Comparison of ENCODE assay signal across 12 cellular contexts in the genomic region with DNA sequence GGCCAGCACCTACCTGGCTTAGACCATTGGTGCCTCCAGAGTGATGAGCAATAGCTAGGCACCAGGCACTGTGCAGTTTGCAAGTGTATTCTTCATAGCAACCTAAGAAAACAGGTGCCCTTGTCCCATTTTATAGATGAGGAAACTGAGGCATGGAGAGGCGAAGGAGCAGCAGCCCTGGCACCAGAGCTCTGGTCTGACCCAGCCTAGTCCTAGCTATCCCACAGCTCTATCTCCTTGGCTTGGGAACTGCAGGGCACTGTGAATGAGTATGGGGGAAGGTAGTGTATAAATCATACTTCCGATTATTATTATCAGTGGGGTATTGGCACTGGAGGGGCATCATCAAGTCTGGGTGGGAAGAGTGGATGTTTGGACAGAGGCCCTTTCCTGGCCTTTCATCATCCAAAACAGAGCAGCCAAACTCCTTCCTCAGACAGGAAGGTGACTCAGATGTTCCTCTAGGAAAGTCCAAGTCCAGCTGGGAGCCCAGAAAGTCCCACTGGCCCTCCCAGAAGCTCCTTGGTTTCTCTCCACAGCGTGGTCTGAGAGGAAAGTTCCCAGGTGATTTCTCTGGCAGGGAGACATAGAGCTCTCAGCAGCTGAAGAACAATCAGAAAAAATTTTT. TPM values are rescaled to one million over a fixed set of nuclear protein-coding genes. Genes with fewer than 3 reads are reported as not detected.
DNase-seq lines count a peak whose midpoint lies in the region; ATAC-seq and TF ChIP-seq lines count a peak whose summit lies in the region.
"Had no signal": no experiment of that assay in that cellular context is flagged by ENCODE, and none has a peak within 500 bp of the region (broad histone marks: within the 10 kb centered on the region; RNA-seq: fewer than 3 reads in every experiment).

No MANE protein-coding gene starts in this region.

- no peak overlapping the region for H2BK20ac ChIP-seq in H9 (ENCODE audit: low read depth, low read length, poor library complexity, severe bottlenecking)

- no peak overlapping the region for H3K4me3 Mint-ChIP-seq in stimulated activated memory B cell treated with anti-CD40 and anti-IgM and Interleukin-4, amounts not matched to agents 10 μg/mL and 1 μg/mL and 100 μg/mL, for 72 hours
- no peak overlapping the region for H3K4me3 Mint-ChIP-seq in H9
- H3K4me3 Mint-ChIP-seq: brain had no signal

- POLR2A ChIA-PET in HCT116 (lab: Charles Lee) = interaction anchor here (0.7 to 1.4 kb wide), 4 partner anchors 8 to 101 kb away, joined by 3 read pairs; no protein-coding TSS in a partner anchor

- no peaks in the 10 kb centered on the region for H3K23me2 ChIP-seq in H9 (ENCODE audit: insufficient read length, low read depth, low read length, poor library complexity, severe bottlenecking)

- H3K14ac ChIP-seq in H9 (ENCODE audit: insufficient read depth, low read length) = no peak overlapping the region

- peaks cover 23% of the 10 kb centered on the region for H3K4me1 Mint-ChIP-seq in stimulated activated memory B cell treated with anti-CD40 and anti-IgM and Interleukin-4, amounts not matched to agents 10 μg/mL and 1 μg/mL and 100 μg/mL, for 72 hours
- peaks cover 16 to 24% of the 10 kb centered on the region in 2 experiments for H3K4me1 Mint-ChIP-seq in H9

- no peaks in the 10 kb centered on the region for H3K79me2 ChIP-seq in HCT116 (ENCODE audit: insufficient read depth, low read length)
- no peaks in the 10 kb centered on the region for H3K79me2 ChIP-seq in H9 (ENCODE audit: insufficient read depth, low read length)

- no peak overlapping the region for H2BK120ac ChIP-seq in H9 (ENCODE audit: low read depth, low read length, poor library complexity, severe bottlenecking)

- H3K79me1 ChIP-seq in H9 (ENCODE audit: insufficient read depth, low read depth, low read length, poor library complexity, severe bottlenecking) = no peaks in the 10 kb centered on the region

- H3K4me2 ChIP-seq in HCT116 (ENCODE audit: low read length) = peak overlapping the region; percentile 50
- no peak overlapping the region for H3K4me2 ChIP-seq in H9 (ENCODE audit: insufficient read depth, insufficient read length, low read length)

- no CpG with 5 or more reads among the region's 3 CpGs for WGBS in H9 (ENCODE audit: extremely low coverage, insufficient read length, low lambda C conversion rate)

- H2BK15ac ChIP-seq in H9 (ENCODE audit: low read depth, low read length) = no peak overlapping the region

- BruUV-seq in HCT116 (replicated peaks; lab: Mats Ljungman, UMichigan) = no TSS peak

- CTCF ChIA-PET in HCT116 (lab: Charles Lee) = interaction anchor here (1.2 to 1.6 kb wide), 2 partner anchors 75 to 101 kb away, joined by 3 to 11 read pairs; no protein-coding TSS in a partner anchor

- H3K9ac ChIP-seq in HCT116 (ENCODE audit: low read length) (no peak overlapping the region), H9 (ENCODE audit: extremely low read depth, insufficient read length, low read length) (no peak overlapping the region)

- H3K23ac ChIP-seq in H9 (ENCODE audit: insufficient read length, low read depth, low read length) = no peak overlapping the region

- RAD21 ChIA-PET in HCT116 (lab: Charles Lee; ENCODE audit: low non-redundant PET in 1 of 2, low total read pairs in 2 of 2, uncharacterized antibody in 2 of 2, unreplicated experiment in 2 of 2) = no interaction called here

- H3K18ac ChIP-seq in H9 (ENCODE audit: insufficient read length, low read depth, low read length) = no peak overlapping the region

- H2AK5ac ChIP-seq in H9 (ENCODE audit: insufficient read length, low read length) = no peak overlapping the region

- H3K27ac ChIP-seq in HCT116 (ENCODE audit: low read depth, low read length) = peak overlapping the region; percentile 2; the same call in 1 of the 2 replicates
- H3K27ac ChIP-seq in H9 (ENCODE audit: insufficient read length, low read depth, low read length) = no peak overlapping the region

- in situ Hi-C loops in astrocyte of the spinal cord (cut with HindIII; ENCODE audit: low sequenced_read_pairs) = no loop called here

- H3K27ac Mint-ChIP-seq in stimulated activated memory B cell treated with anti-CD40 and anti-IgM and Interleukin-4, amounts not matched to agents 10 μg/mL and 1 μg/mL and 100 μg/mL, for 72 hours = peak overlapping the region; percentile 48
- no peak overlapping the region for H3K27ac Mint-ChIP-seq in H9

- H3K4me3 ChIP-seq in HCT116 (replicated peaks in 1 of 2; ENCODE audit: low read depth in 1 of 2, low read length in 2 of 2) (no peak overlapping the region), astrocyte of the spinal cord (ENCODE audit: low read depth, low read length) (no peak overlapping the region)

- intact Hi-C loops in HCT116 (cut with micrococcal nuclease) = no loop called here

- no peak overlapping the region for H4K5ac ChIP-seq in H9 (ENCODE audit: insufficient read length, low read depth, low read length)

- H3K4me1 ChIP-seq in HCT116 (ENCODE audit: control insufficient read depth in 1 of 2, insufficient read depth in 2 of 2, low read length in 2 of 2) (peaks cover 5 to 14% of the 10 kb centered on the region in 2 experiments; a peak in 3 of 4 replicates), H9 (ENCODE audit: insufficient read depth, low read length) (peaks cover 4% of the 10 kb centered on the region; the same call in 1 of the 2 replicates)

- H3K27me3 ChIP-seq in HCT116 (ENCODE audit: insufficient read depth, low read length) = no peaks in the 10 kb centered on the region; the same call in 1 of the 2 replicates
- H3K27me3 ChIP-seq in H9 (ENCODE audit: insufficient read depth, low read length) = no peaks in the 10 kb centered on the region

- H3K36me3 Mint-ChIP-seq in stimulated activated memory B cell treated with anti-CD40 and anti-IgM and Interleukin-4, amounts not matched to agents 10 μg/mL and 1 μg/mL and 100 μg/mL, for 72 hours = no peaks in the 10 kb centered on the region
- H3K36me3 Mint-ChIP-seq in H9 (ENCODE audit: insufficient read depth in 1 of 3, low read depth in 3 of 3) = no peaks in the 10 kb centered on the region
- H3K36me3 Mint-ChIP-seq: brain had no signal

- no peaks in the 10 kb centered on the region for H3K9me2 ChIP-seq in HCT116 (ENCODE audit: insufficient read depth)

- H4K91ac ChIP-seq in H9 (ENCODE audit: insufficient read length, low read depth, low read length) = no peak overlapping the region

- no peaks in the 10 kb centered on the region for H3K9me3 Mint-ChIP-seq in stimulated activated memory B cell treated with anti-CD40 and anti-IgM and Interleukin-4, amounts not matched to agents 10 μg/mL and 1 μg/mL and 100 μg/mL, for 72 hours
- no peaks in the 10 kb centered on the region; a peak in 1 of 5 replicates for H3K9me3 Mint-ChIP-seq in H9

- no peak overlapping the region for H3T11ph ChIP-seq in H9 (ENCODE audit: low read length)

- H3K9me3 ChIP-seq in HCT116 (ENCODE audit: control insufficient read depth in 1 of 2, insufficient read depth in 1 of 2, low read depth in 1 of 2, low read length in 2 of 2) (no peaks in the 10 kb centered on the region), H9 (ENCODE audit: control insufficient read depth, low read depth, low read length) (no peaks in the 10 kb centered on the region)

- H3K4ac ChIP-seq in H9 (ENCODE audit: low read depth, low read length) = no peak overlapping the region

- ATAC-seq in HCT116 (peak; percentile 30; the same call in 1 of the 2 replicates), GM18861 (IDR thresholded peaks at IDR 0.05; ENCODE audit: unreplicated experiment) (no peak), GM18867 (IDR thresholded peaks at IDR 0.05; ENCODE audit: unreplicated experiment) (no peak)
- ATAC-seq in stimulated activated memory B cell treated with anti-CD40 and anti-IgM and Interleukin-4, amounts not matched to agents 10 μg/mL and 1 μg/mL and 100 μg/mL, for 72 hours = no peak

- H4K8ac ChIP-seq in H9 (replicated peaks; ENCODE audit: insufficient read length, low read depth, low read length) = no peak overlapping the region

- no peak overlapping the region for H2BK5ac ChIP-seq in H9 (ENCODE audit: insufficient read length, low read length)

- H3K56ac ChIP-seq in H9 (ENCODE audit: insufficient read length, low read depth, low read length) = no peak overlapping the region

- H3K27me3 Mint-ChIP-seq in stimulated activated memory B cell treated with anti-CD40 and anti-IgM and Interleukin-4, amounts not matched to agents 10 μg/mL and 1 μg/mL and 100 μg/mL, for 72 hours = no peaks in the 10 kb centered on the region
- H3K27me3 Mint-ChIP-seq in H9 (ENCODE audit: low read depth) = peaks cover 6% of the 10 kb centered on the region

- H3K36me3 ChIP-seq in HCT116 (ENCODE audit: control insufficient read depth in 1 of 2, insufficient read depth in 2 of 2, low read length in 2 of 2) = no peaks in the 10 kb centered on the region

- DNase-seq in HCT116 (ENCODE audit: low read depth, low spot score) = peak; percentile 75
- DNase-seq in astrocyte of the spinal cord (ENCODE audit: low read depth, low spot score) = peak; percentile 87
- peak; percentile 71 for DNase-seq in islet precursor cell
- DNase-seq in T-helper 1 cell = no peak
- no peak for DNase-seq in H9
- DNase-seq: NCI-H1092 had no signal

- TF ChIP-seq RAD21 in HCT116 (IDR thresholded peaks at IDR 0.05; ENCODE audit: low read depth) = no peak

- H4K20me1 ChIP-seq in HCT116 (ENCODE audit: insufficient read depth) (no peaks in the 10 kb centered on the region), H9 (ENCODE audit: control insufficient read depth, insufficient read depth, insufficient read length) (peaks cover 5% of the 10 kb centered on the region)

- no peak for TF ChIP-seq POLR2A in HCT116 (IDR thresholded peaks at IDR 0.05; ENCODE audit: borderline replicate concordance, extremely low read depth, insufficient read depth, insufficient read length)

- no peak overlapping the region for H2BK12ac ChIP-seq in H9 (ENCODE audit: insufficient read length, low read depth, low read length)

- H2AFZ ChIP-seq in HCT116 (ENCODE audit: low read depth, low read length, poor library complexity, severe bottlenecking) = no peak overlapping the region
- no peak overlapping the region for H2AFZ ChIP-seq in H9 (ENCODE audit: low read length)

- no peak for TF ChIP-seq CTCF in HCT116 (IDR thresholded peaks at IDR 0.05 in 2 of 3, conservative IDR thresholded peaks at IDR 0.05 in 1 of 3; ENCODE audit: borderline replicate concordance in 1 of 3, insufficient read depth in 1 of 3, low read depth in 2 of 3, low read length in 2 of 3)
- no peak for TF ChIP-seq CTCF in astrocyte of the spinal cord (IDR thresholded peaks at IDR 0.05; ENCODE audit: low read depth, low read length)
- TF ChIP-seq CTCF in H9 (conservative IDR thresholded peaks at IDR 0.05) = no peak

TF ChIP-seq in HCT116, 20 proteins besides CTCF, POLR2A, EP300 and RAD21 (continues in another document):
- TF ChIP-seq FOSL1 (IDR thresholded peaks at IDR 0.05; ENCODE audit: low read depth) (peak; percentile 91), TCF7L2 (IDR thresholded peaks at IDR 0.05; ENCODE audit: borderline replicate concordance, extremely low read depth, insufficient read depth, insufficient read length) (peak; percentile 69), EGR1 (IDR thresholded peaks at IDR 0.05; ENCODE audit: low read depth) (no peak)

RNA-seq across cellular contexts. Expression of a gene that starts 32.0 kb away (rescaled TPM):
- 3.1 TPM for total RNA-seq in HCT116 (2021; ENCODE audit: unreplicated experiment)
- polyA plus RNA-seq in HCT116 (2012) = 5.3 and 5.9 TPM in 2 replicates
- total RNA-seq in H9 (2021) = 1.8 and 2.0 TPM in 2 replicates
- polyA plus RNA-seq: neural cell had no signal

RNA-seq across cellular contexts. Expression of a gene that starts 42.1 kb away (rescaled TPM):
- total RNA-seq in HCT116 (2021; ENCODE audit: unreplicated experiment) (0.66 TPM), H9 (2021) (0.09 TPM in 1 of 2 replicates, not detected in the other)
- 0.01 and 0.05 TPM in 2 replicates for polyA plus RNA-seq in HCT116 (2012)
- polyA plus RNA-seq: neural cell had no signal

RNA-seq across cellular contexts. Expression of a gene that starts 55.8 kb away (rescaled TPM):
- 0.15 TPM for total RNA-seq in HCT116 (2021; ENCODE audit: unreplicated experiment)
- not detected in 2 replicates for polyA plus RNA-seq in HCT116 (2012)
- 1.6 and 1.7 TPM in 2 replicates for total RNA-seq in H9 (2021)
- total RNA-seq: T-helper 2 cell treated with Interferon-gamma antibody and Interleukin-4, amounts not matched to agents 100 ng/mL and 5 ng/mL, for 36 hours had no signal

Comparison
In these comparisons a context has a peak if more than half of its experiments do, and no peak if none do; other contexts are left out.
1. DNase-seq: peak in HCT116 (single experiment), astrocyte of the spinal cord (single experiment) and islet precursor cell (single experiment); none in T-helper 1 cell (0 of 5) and H9 (single experiment).